In genomic region chr1:89855413-89856123, GRCh38 we compare ENCODE assay signal across 1 cellular context.
TF ChIP-seq lines count a peak whose summit lies in the region.

No MANE protein-coding gene starts in this region.

TF ChIP-seq in GM23338, 12 proteins besides CTCF, POLR2A, EP300 and RAD21 (continued from another document):
- TF ChIP-seq REST (IDR thresholded peaks at IDR 0.05; ENCODE audit: unreplicated experiment) = no peak
- TF ChIP-seq ZNF331 (CRISPR knock-in tag; IDR thresholded peaks at IDR 0.05; ENCODE audit: low read depth) = no peak
- TF ChIP-seq CREB1 (CRISPR knock-in tag; IDR thresholded peaks at IDR 0.05; ENCODE audit: low read depth) = no peak
- TF ChIP-seq STAT1 (IDR thresholded peaks at IDR 0.05; ENCODE audit: unreplicated experiment) = no peak
- TF ChIP-seq NANOG (IDR thresholded peaks at IDR 0.05; ENCODE audit: borderline replicate concordance) = no peak
- no peak for TF ChIP-seq ZNF114 (CRISPR knock-in tag; IDR thresholded peaks at IDR 0.05)
- no peak for TF ChIP-seq EZH2phosphoT487 (IDR thresholded peaks at IDR 0.05; ENCODE audit: unreplicated experiment)
- TF ChIP-seq EZH2 (IDR thresholded peaks at IDR 0.05; ENCODE audit: low read depth, unreplicated experiment) = no peak
- no peak for TF ChIP-seq JUNB (IDR thresholded peaks at IDR 0.05; ENCODE audit: unreplicated experiment)
- TF ChIP-seq, protein P1, sequence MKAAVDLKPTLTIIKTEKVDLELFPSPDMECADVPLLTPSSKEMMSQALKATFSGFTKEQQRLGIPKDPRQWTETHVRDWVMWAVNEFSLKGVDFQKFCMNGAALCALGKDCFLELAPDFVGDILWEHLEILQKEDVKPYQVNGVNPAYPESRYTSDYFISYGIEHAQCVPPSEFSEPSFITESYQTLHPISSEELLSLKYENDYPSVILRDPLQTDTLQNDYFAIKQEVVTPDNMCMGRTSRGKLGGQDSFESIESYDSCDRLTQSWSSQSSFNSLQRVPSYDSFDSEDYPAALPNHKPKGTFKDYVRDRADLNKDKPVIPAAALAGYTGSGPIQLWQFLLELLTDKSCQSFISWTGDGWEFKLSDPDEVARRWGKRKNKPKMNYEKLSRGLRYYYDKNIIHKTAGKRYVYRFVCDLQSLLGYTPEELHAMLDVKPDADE (IDR thresholded peaks at IDR 0.05) = no peak
TF ChIP-seq in GM23338: peak in this region for 0.
